ENCODE assay signal across 13 cellular contexts in genomic region chr2:95602146-95602545, GRCh38. TPM values are rescaled to one million over a fixed set of nuclear protein-coding genes. Genes with fewer than 3 reads are reported as not detected.
"Had no signal": no experiment of that assay in that cellular context is flagged by ENCODE, and none has a peak within 500 bp of the region (broad histone marks: within the 10 kb centered on the region; RNA-seq: fewer than 3 reads in every experiment).

No MANE protein-coding gene starts in this region.

RNA-seq across cellular contexts. Expression of gene TRIM43, which starts 10.3 kb away (rescaled TPM):
- total RNA-seq: stomach, subcutaneous adipose tissue, suprapubic skin, temporal lobe, thoracic aorta, thyroid gland, tibial nerve, transverse colon, upper lobe of left lung, upper lobe of right lung, ureter, urinary bladder, vagina had no signal
